Comparison of ENCODE assay signal across 1 cellular context in the genomic region with DNA sequence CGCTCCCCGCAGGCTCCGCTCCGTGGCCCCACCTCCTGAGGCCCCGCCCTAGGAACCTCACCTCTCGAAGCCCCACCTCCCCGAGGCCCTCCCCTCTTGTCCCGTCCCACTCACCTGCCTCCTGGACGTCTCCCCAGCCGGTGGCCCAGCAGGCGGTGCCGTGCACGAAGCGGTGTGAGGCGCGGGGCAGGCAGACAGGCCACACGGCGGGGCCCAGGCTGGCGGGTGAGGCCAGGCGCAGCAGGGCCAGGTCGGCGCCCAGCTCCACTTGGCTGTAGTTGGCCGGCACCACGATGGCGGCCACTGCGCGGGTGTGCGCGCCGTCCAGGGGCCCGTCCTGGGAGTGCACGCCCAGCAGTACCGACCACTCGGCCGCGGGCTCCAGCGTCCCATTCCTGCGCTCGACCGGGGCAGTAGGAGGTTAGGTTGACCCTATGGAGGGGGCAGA.
TF ChIP-seq lines count a peak whose summit lies in the region.

No MANE protein-coding gene starts in this region.

TF ChIP-seq in GM23338, 12 proteins besides CTCF, POLR2A, EP300 and RAD21:
- no peak for TF ChIP-seq CREB1 (CRISPR knock-in tag; IDR thresholded peaks at IDR 0.05; ENCODE audit: low read depth)
- no peak for TF ChIP-seq ZNF331 (CRISPR knock-in tag; IDR thresholded peaks at IDR 0.05; ENCODE audit: low read depth)
- TF ChIP-seq POLR2AphosphoS5 (IDR thresholded peaks at IDR 0.05; ENCODE audit: low read depth): peak; percentile 81
- no peak for TF ChIP-seq EZH2phosphoT487 (IDR thresholded peaks at IDR 0.05; ENCODE audit: unreplicated experiment)
- TF ChIP-seq, protein P1, sequence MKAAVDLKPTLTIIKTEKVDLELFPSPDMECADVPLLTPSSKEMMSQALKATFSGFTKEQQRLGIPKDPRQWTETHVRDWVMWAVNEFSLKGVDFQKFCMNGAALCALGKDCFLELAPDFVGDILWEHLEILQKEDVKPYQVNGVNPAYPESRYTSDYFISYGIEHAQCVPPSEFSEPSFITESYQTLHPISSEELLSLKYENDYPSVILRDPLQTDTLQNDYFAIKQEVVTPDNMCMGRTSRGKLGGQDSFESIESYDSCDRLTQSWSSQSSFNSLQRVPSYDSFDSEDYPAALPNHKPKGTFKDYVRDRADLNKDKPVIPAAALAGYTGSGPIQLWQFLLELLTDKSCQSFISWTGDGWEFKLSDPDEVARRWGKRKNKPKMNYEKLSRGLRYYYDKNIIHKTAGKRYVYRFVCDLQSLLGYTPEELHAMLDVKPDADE (IDR thresholded peaks at IDR 0.05): no peak
- TF ChIP-seq JUNB (IDR thresholded peaks at IDR 0.05; ENCODE audit: unreplicated experiment): no peak
- TF ChIP-seq NANOG (IDR thresholded peaks at IDR 0.05; ENCODE audit: borderline replicate concordance): no peak
- TF ChIP-seq EZH2 (IDR thresholded peaks at IDR 0.05; ENCODE audit: low read depth, unreplicated experiment): no peak
- no peak for TF ChIP-seq STAT1 (IDR thresholded peaks at IDR 0.05; ENCODE audit: unreplicated experiment)
